Comparison of ENCODE assay signal across 2 cellular contexts in genomic region chr5:126799780-126800179, GRCh38.
TF ChIP-seq lines count a peak whose summit lies in the region.

No MANE protein-coding gene starts in this region.

TF ChIP-seq in SK-N-SH treated with all-trans-retinoic acid at 6 μM for 48 hours, 23 proteins besides CTCF, POLR2A, EP300 and RAD21 (continued from another document):
- TF ChIP-seq, protein P1, sequence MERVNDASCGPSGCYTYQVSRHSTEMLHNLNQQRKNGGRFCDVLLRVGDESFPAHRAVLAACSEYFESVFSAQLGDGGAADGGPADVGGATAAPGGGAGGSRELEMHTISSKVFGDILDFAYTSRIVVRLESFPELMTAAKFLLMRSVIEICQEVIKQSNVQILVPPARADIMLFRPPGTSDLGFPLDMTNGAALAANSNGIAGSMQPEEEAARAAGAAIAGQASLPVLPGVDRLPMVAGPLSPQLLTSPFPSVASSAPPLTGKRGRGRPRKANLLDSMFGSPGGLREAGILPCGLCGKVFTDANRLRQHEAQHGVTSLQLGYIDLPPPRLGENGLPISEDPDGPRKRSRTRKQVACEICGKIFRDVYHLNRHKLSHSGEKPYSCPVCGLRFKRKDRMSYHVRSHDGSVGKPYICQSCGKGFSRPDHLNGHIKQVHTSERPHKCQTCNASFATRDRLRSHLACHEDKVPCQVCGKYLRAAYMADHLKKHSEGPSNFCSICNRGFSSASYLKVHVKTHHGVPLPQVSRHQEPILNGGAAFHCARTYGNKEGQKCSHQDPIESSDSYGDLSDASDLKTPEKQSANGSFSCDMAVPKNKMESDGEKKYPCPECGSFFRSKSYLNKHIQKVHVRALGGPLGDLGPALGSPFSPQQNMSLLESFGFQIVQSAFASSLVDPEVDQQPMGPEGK (CRISPR knock-in tag; IDR thresholded peaks at IDR 0.05; ENCODE audit: borderline replicate concordance), result no peak
- no peak for TF ChIP-seq RARB (CRISPR knock-in tag; IDR thresholded peaks at IDR 0.05)

TF ChIP-seq in SK-N-SH, 30 proteins besides CTCF, POLR2A, EP300 and RAD21:
- TF ChIP-seq, protein P2, sequence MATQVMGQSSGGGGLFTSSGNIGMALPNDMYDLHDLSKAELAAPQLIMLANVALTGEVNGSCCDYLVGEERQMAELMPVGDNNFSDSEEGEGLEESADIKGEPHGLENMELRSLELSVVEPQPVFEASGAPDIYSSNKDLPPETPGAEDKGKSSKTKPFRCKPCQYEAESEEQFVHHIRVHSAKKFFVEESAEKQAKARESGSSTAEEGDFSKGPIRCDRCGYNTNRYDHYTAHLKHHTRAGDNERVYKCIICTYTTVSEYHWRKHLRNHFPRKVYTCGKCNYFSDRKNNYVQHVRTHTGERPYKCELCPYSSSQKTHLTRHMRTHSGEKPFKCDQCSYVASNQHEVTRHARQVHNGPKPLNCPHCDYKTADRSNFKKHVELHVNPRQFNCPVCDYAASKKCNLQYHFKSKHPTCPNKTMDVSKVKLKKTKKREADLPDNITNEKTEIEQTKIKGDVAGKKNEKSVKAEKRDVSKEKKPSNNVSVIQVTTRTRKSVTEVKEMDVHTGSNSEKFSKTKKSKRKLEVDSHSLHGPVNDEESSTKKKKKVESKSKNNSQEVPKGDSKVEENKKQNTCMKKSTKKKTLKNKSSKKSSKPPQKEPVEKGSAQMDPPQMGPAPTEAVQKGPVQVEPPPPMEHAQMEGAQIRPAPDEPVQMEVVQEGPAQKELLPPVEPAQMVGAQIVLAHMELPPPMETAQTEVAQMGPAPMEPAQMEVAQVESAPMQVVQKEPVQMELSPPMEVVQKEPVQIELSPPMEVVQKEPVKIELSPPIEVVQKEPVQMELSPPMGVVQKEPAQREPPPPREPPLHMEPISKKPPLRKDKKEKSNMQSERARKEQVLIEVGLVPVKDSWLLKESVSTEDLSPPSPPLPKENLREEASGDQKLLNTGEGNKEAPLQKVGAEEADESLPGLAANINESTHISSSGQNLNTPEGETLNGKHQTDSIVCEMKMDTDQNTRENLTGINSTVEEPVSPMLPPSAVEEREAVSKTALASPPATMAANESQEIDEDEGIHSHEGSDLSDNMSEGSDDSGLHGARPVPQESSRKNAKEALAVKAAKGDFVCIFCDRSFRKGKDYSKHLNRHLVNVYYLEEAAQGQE (IDR thresholded peaks at IDR 0.05; ENCODE audit: low read depth, low read length), result no peak
- TF ChIP-seq GABPA (IDR thresholded peaks at IDR 0.05; ENCODE audit: low read depth) (no peak), FOXM1 (IDR thresholded peaks at IDR 0.05; ENCODE audit: low read depth) (no peak), TCF12 (IDR thresholded peaks at IDR 0.05) (no peak), SIN3A (IDR thresholded peaks at IDR 0.05; ENCODE audit: borderline replicate concordance, low read depth, low read length) (no peak), TAF1 (IDR thresholded peaks at IDR 0.05; ENCODE audit: borderline replicate concordance, low read depth, low read length) (no peak), YY1 (IDR thresholded peaks at IDR 0.05; ENCODE audit: low read depth) (no peak)
